8 cellular contexts compared by ENCODE assay signal in genomic region chr1:16764248-16764819, GRCh38. TPM values are rescaled to one million over a fixed set of nuclear protein-coding genes. Genes with fewer than 3 reads are reported as not detected.
DNase-seq lines count a peak whose midpoint lies in the region; ATAC-seq and TF ChIP-seq lines count a peak whose summit lies in the region.
"Not testable (repeated sequence)": the region's sequence is repeated elsewhere in the genome, so short reads cannot be mapped to it uniquely, and the experiment has no call there.

No MANE protein-coding gene starts in this region.

- not testable (repeated sequence) for ATAC-seq in body of pancreas, upper lobe of right lung
- peak; percentile 51 for ATAC-seq in mucosa of descending colon

- intact Hi-C loops in body of pancreas (cut with DNase I); mucosa of descending colon (cut with DNase I, micrococcal nuclease); prostate gland (cut with DNase I); upper lobe of right lung (cut with DNase I): not testable (repeated sequence)

- not testable (repeated sequence) for TF ChIP-seq CTCF in body of pancreas (IDR thresholded peaks at IDR 0.05); fibroblast of mammary gland (conservative IDR thresholded peaks at IDR 0.05; ENCODE audit: control insufficient read depth, insufficient read depth, low read depth, low read length); mucosa of descending colon (IDR thresholded peaks at IDR 0.05); prostate gland (IDR thresholded peaks at IDR 0.05); upper lobe of right lung (IDR thresholded peaks at IDR 0.05)

- DNase-seq in DMS53 (lab: John Stamatoyannopoulos, UW) (peak; percentile 67), M059J (ENCODE audit: low read depth) (peak; percentile 73), body of pancreas (peak in 3 of 4 donors; percentile 30 to 51 (median 36)), fibroblast of mammary gland (ENCODE audit: low read depth) (peak; percentile 48), kidney glomerular epithelial cell (lab: John Stamatoyannopoulos, UW) (peak; percentile 95), mucosa of descending colon (peak; percentile 67 to 78 (median 69)), upper lobe of right lung (peak; percentile 61)
- not testable (repeated sequence) for DNase-seq in prostate gland (ENCODE audit: low spot score)

- H3K36me3 ChIP-seq in body of pancreas (replicated peaks in 1 of 2; ENCODE audit: insufficient read depth in 1 of 2, low read depth in 2 of 2); mucosa of descending colon (ENCODE audit: low read depth); prostate gland; upper lobe of right lung: not testable (repeated sequence)

- H3K27me3 ChIP-seq in body of pancreas; prostate gland (replicated peaks; ENCODE audit: insufficient read depth); upper lobe of right lung: not testable (repeated sequence)

- WGBS in body of pancreas, 2 donors: 36 to 51% methylated on average over 9 of the region's 9 CpGs
- WGBS in prostate gland: 58% methylated on average over 9 of the region's 9 CpGs

- not testable (repeated sequence) for TF ChIP-seq POLR2A in body of pancreas (IDR thresholded peaks at IDR 0.05); prostate gland (IDR thresholded peaks at IDR 0.05)

- not testable (repeated sequence) for H3K4me3 ChIP-seq in body of pancreas; fibroblast of mammary gland (ENCODE audit: control insufficient read depth, low read depth, low read length); mucosa of descending colon; prostate gland; upper lobe of right lung

- H3K27ac ChIP-seq in body of pancreas (peak overlapping the region; percentile 80 to 93 (median 90)), prostate gland (peak overlapping the region; percentile 15 to 55), upper lobe of right lung (peak overlapping the region; percentile 63)

- peaks cover 52% of the 10 kb centered on the region for H3K4me1 ChIP-seq in body of pancreas
- not testable (repeated sequence) for H3K4me1 ChIP-seq in mucosa of descending colon (ENCODE audit: low read depth); prostate gland (replicated peaks); upper lobe of right lung

- H3K9me3 ChIP-seq in body of pancreas, mucosa of descending colon, prostate gland, upper lobe of right lung: not testable (repeated sequence)

RNA-seq across cellular contexts. Expression of gene RNU1-4, which starts 24.0 kb away (rescaled TPM):
- not detected in 2 replicates for total RNA-seq in M059J (2014; rRNA removed; shearing (Covaris generic))
- total RNA-seq in body of pancreas: over 10,000 TPM in 1 of 2 donors, under 1 TPM in 1; under 0.01 to 15,479 TPM
- 1,000 to 10,000 TPM; 2,195 to 6,222 (median 2,378) TPM for total RNA-seq in mucosa of descending colon
- under 1 TPM; under 0.01 TPM for total RNA-seq in prostate gland
- 6,622 TPM for total RNA-seq in upper lobe of right lung

Comparison
In these comparisons a context has a peak if more than half of its experiments do, and no peak if none do; other contexts are left out.
1. H3K27ac ChIP-seq: peak in every context shown above with its lines; median percentile 90 in body of pancreas; 63 in upper lobe of right lung; 35 in prostate gland.